ENCODE assay signal across 10 cellular contexts in the genomic region with DNA sequence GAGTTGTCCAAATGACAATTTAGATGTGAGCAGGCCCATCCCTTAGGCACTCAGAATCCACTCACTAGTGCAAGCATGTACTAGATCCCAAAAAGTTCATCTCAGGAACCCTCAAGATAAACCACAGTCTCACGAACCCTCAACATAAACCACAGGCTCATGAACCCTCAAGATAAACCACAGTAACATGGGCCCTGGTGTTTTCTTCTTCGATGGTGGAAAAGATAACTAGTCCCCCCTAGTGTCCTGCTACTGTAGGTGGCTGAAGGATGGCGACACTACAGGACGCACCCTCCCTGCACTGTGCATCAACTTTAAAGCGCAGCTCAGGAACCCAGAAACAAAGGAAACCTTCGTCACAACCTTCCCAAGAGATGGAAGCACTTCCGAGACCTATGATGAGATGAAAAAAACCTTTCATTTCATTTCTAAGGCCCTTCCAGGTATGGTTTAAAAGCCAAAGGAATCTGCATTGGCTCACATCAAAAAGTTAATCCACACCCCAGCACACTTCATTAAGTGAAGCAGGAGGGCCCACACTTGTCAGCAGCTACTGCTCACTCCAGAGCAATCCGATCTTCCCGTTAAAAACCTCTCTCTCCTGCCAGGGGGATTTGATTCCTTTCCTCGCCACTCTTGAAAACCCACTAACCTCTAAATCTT. TPM values are rescaled to one million over a fixed set of nuclear protein-coding genes. Genes with fewer than 3 reads are reported as not detected.
DNase-seq lines count a peak whose midpoint lies in the region; ATAC-seq, FAIRE-seq and TF ChIP-seq lines count a peak whose summit lies in the region.
"Had no signal": no experiment of that assay in that cellular context is flagged by ENCODE, and none has a peak within 500 bp of the region (broad histone marks: within the 10 kb centered on the region; RNA-seq: fewer than 3 reads in every experiment).

No MANE protein-coding gene starts in this region.

- H3K27me3 ChIP-seq in CD4-positive, alpha-beta T cell (ENCODE audit: control insufficient read depth, insufficient read depth, low read length): peaks cover 31% of the 10 kb centered on the region

- peaks cover 51% of the 10 kb centered on the region for H3K27me3 Mint-ChIP-seq in CD4-positive, alpha-beta T cell
- H3K27me3 Mint-ChIP-seq in nephron progenitor cell (ENCODE audit: low read depth, poor library complexity): no peaks in the 10 kb centered on the region
- peaks cover 70% of the 10 kb centered on the region for H3K27me3 Mint-ChIP-seq in stimulated activated naive CD8-positive, alpha-beta T cell treated with anti-CD3 and anti-CD28 coated beads, Interleukin-15, amount 100 ng/mL, for 72 hours

- no peak for TF ChIP-seq POLR2A in GM18505 (IDR thresholded peaks at IDR 0.05; ENCODE audit: borderline replicate concordance, extremely low read depth, insufficient read depth, insufficient read length)

- no peak overlapping the region for H3K27ac Mint-ChIP-seq in CD4-positive, alpha-beta T cell
- peak overlapping the region; percentile 35 for H3K27ac Mint-ChIP-seq in nephron progenitor cell
- peak overlapping the region in 1 of 2 donors; percentile 8 for H3K27ac Mint-ChIP-seq in stimulated activated naive CD8-positive, alpha-beta T cell treated with anti-CD3 and anti-CD28 coated beads, Interleukin-15, amount 100 ng/mL, for 72 hours
- H3K27ac Mint-ChIP-seq: naive thymus-derived CD4-positive, alpha-beta T cell had no signal

- peak overlapping the region; percentile 39 for H3K4me3 Mint-ChIP-seq in CD4-positive, alpha-beta T cell
- peak overlapping the region; percentile 91 for H3K4me3 Mint-ChIP-seq in nephron progenitor cell
- H3K4me3 Mint-ChIP-seq in stimulated activated naive CD8-positive, alpha-beta T cell treated with anti-CD3 and anti-CD28 coated beads, Interleukin-15, amount 100 ng/mL, for 72 hours: no peak overlapping the region
- H3K4me3 Mint-ChIP-seq: central memory CD8-positive, alpha-beta T cell had no signal

- no peak for FAIRE-seq in frontal cortex (lab: Jason Lieb, UNC)

- ATAC-seq in CD4-positive, alpha-beta T cell (ENCODE audit: poor library complexity): no peak
- ATAC-seq in GM18505 (IDR thresholded peaks at IDR 0.05; ENCODE audit: unreplicated experiment): no peak
- ATAC-seq in stimulated activated naive CD8-positive, alpha-beta T cell treated with anti-CD3 and anti-CD28 coated beads, Interleukin-15, amount 100 ng/mL, for 72 hours: no peak
- ATAC-seq: naive thymus-derived CD4-positive, alpha-beta T cell had no signal

- POLR2A ChIA-PET in CD4-positive, alpha-beta T cell (lab: Charles Lee): no interaction called here

- H3K4me1 Mint-ChIP-seq in CD4-positive, alpha-beta T cell (ENCODE audit: low read depth): peaks cover 16% of the 10 kb centered on the region
- H3K4me1 Mint-ChIP-seq in nephron progenitor cell: peaks cover 58% of the 10 kb centered on the region
- H3K4me1 Mint-ChIP-seq in stimulated activated naive CD8-positive, alpha-beta T cell treated with anti-CD3 and anti-CD28 coated beads, Interleukin-15, amount 100 ng/mL, for 72 hours: peaks cover 23% of the 10 kb centered on the region

- no peak overlapping the region for H3K27ac ChIP-seq in CD4-positive, alpha-beta T cell (ENCODE audit: low read depth, low read length)
- no peak overlapping the region for H3K27ac ChIP-seq in coronary artery

- TF ChIP-seq CTCF in CD4-positive, alpha-beta T cell (IDR thresholded peaks at IDR 0.05): no peak
- TF ChIP-seq CTCF in coronary artery (IDR thresholded peaks at IDR 0.05) (no peak), nephron progenitor cell (IDR thresholded peaks at IDR 0.05) (peak; percentile 19)

- peaks cover 2% of the 10 kb centered on the region for H3K9me3 Mint-ChIP-seq in CD4-positive, alpha-beta T cell
- H3K9me3 Mint-ChIP-seq in nephron progenitor cell: no peaks in the 10 kb centered on the region
- no peaks in the 10 kb centered on the region for H3K9me3 Mint-ChIP-seq in stimulated activated naive CD8-positive, alpha-beta T cell treated with anti-CD3 and anti-CD28 coated beads, Interleukin-15, amount 100 ng/mL, for 72 hours

- H3K9me3 ChIP-seq in CD4-positive, alpha-beta T cell (ENCODE audit: control insufficient read depth, low read length): no peaks in the 10 kb centered on the region

- peak overlapping the region; percentile 19 for H3K4me3 ChIP-seq in coronary artery

- intact Hi-C loops in CD4-positive, alpha-beta T cell (cut with DNase I, micrococcal nuclease): no loop called here

- no peaks in the 10 kb centered on the region for H3K36me3 Mint-ChIP-seq in CD4-positive, alpha-beta T cell (ENCODE audit: low read depth)
- peaks cover 5% of the 10 kb centered on the region for H3K36me3 Mint-ChIP-seq in nephron progenitor cell (ENCODE audit: low read depth)

- DNase-seq in CD4-positive, alpha-beta T cell: no peak
- DNase-seq in HK-2 (ENCODE audit: unreplicated experiment): peak; percentile 4
- DNase-seq in coronary artery (ENCODE audit: low spot score): no peak
- DNase-seq in nephron progenitor cell: peak; percentile 10
- no peak for DNase-seq in dedifferentiated amniotic fluid mesenchymal stem cell (ENCODE audit: extremely low spot score)
- no peak for DNase-seq in frontal cortex (ENCODE audit: low spot score in 2 of 2)
- no peak for DNase-seq in stimulated activated naive CD8-positive, alpha-beta T cell treated with anti-CD3 and anti-CD28 coated beads, Interleukin-15, amount 100 ng/mL, for 72 hours
- DNase-seq: naive thymus-derived CD4-positive, alpha-beta T cell had no signal

- CTCF ChIA-PET in CD4-positive, alpha-beta T cell (lab: Charles Lee): no interaction called here

RNA-seq across cellular contexts. Expression of a gene that starts 2.4 kb away (rescaled TPM):
- under 1 TPM; 0.14 to 0.70 TPM for total RNA-seq in CD4-positive, alpha-beta T cell
- 35.5 TPM for total RNA-seq in frontal cortex

Comparison
In these comparisons a context has a peak if more than half of its experiments do, and no peak if none do; other contexts are left out.
1. DNase-seq: peak in HK-2 (single experiment) and nephron progenitor cell (single experiment); none in CD4-positive, alpha-beta T cell (0 of 10), coronary artery (single experiment), dedifferentiated amniotic fluid mesenchymal stem cell (single experiment), frontal cortex (0 of 2) and stimulated activated naive CD8-positive, alpha-beta T cell treated with anti-CD3 and anti-CD28 coated beads, Interleukin-15, amount 100 ng/mL, for 72 hours (0 of 2).
2. H3K4me3 Mint-ChIP-seq: peak in CD4-positive, alpha-beta T cell (single experiment) and nephron progenitor cell (single experiment); none in stimulated activated naive CD8-positive, alpha-beta T cell treated with anti-CD3 and anti-CD28 coated beads, Interleukin-15, amount 100 ng/mL, for 72 hours (0 of 2).
3. RNA of a gene that starts 2.4 kb away (total RNA-seq): 35.5 TPM in frontal cortex (single experiment); 0.14 to 0.70 TPM in CD4-positive, alpha-beta T cell; every median in the first group is over 10 times any median in the second.